In the genomic region with DNA sequence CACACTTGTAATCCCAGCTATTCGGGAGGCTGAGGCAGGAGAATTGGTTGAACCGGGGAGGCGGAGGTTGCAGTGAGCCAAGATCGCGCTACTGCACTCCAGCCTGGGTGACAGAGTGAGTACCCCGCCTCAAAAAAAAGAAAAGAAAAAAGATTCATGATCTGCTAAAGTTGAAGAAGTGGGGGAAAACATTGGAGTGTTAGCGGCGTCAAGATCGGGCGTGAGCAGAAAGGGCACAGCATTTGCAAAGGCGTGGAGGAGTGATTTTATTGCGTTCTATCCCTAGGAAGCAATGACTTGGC, we compare ENCODE assay signal across 1 cellular context.
TF ChIP-seq lines count a peak whose summit lies in the region.

No MANE protein-coding gene starts in this region.

TF ChIP-seq in SK-N-SH, 30 proteins besides CTCF, POLR2A, EP300 and RAD21:
- TF ChIP-seq REST (IDR thresholded peaks at IDR 0.05; ENCODE audit: low read depth, low read length) (no peak), YY1 (IDR thresholded peaks at IDR 0.05; ENCODE audit: low read depth) (no peak), TCF12 (IDR thresholded peaks at IDR 0.05) (no peak), NRF1 (IDR thresholded peaks at IDR 0.05; ENCODE audit: low read depth, low read length) (no peak), TEAD4 (IDR thresholded peaks at IDR 0.05; ENCODE audit: borderline replicate concordance, insufficient read depth) (no peak), GATA2 (CRISPR knock-in tag; IDR thresholded peaks at IDR 0.05) (no peak), MAX (IDR thresholded peaks at IDR 0.05; ENCODE audit: low read depth) (no peak), SIN3A (IDR thresholded peaks at IDR 0.05; ENCODE audit: borderline replicate concordance, low read depth, low read length) (no peak), GABPA (IDR thresholded peaks at IDR 0.05; ENCODE audit: low read depth) (no peak), MEF2A (IDR thresholded peaks at IDR 0.05; ENCODE audit: borderline replicate concordance, low read depth) (no peak), FOXM1 (IDR thresholded peaks at IDR 0.05; ENCODE audit: low read depth) (no peak), MXI1 (IDR thresholded peaks at IDR 0.05; ENCODE audit: low read depth, low read length) (no peak), SMC3 (IDR thresholded peaks at IDR 0.05; ENCODE audit: low read depth, low read length) (no peak), ELF1 (IDR thresholded peaks at IDR 0.05) (no peak), RXRA (IDR thresholded peaks at IDR 0.05; ENCODE audit: borderline replicate concordance, low read depth) (no peak), RCOR1 (IDR thresholded peaks at IDR 0.05; ENCODE audit: low read length) (no peak)
- TF ChIP-seq, protein P1, sequence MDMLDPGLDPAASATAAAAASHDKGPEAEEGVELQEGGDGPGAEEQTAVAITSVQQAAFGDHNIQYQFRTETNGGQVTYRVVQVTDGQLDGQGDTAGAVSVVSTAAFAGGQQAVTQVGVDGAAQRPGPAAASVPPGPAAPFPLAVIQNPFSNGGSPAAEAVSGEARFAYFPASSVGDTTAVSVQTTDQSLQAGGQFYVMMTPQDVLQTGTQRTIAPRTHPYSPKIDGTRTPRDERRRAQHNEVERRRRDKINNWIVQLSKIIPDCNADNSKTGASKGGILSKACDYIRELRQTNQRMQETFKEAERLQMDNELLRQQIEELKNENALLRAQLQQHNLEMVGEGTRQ (IDR thresholded peaks at IDR 0.05; ENCODE audit: borderline replicate concordance, low read depth, low read length), result no peak
- TF ChIP-seq, protein P2, sequence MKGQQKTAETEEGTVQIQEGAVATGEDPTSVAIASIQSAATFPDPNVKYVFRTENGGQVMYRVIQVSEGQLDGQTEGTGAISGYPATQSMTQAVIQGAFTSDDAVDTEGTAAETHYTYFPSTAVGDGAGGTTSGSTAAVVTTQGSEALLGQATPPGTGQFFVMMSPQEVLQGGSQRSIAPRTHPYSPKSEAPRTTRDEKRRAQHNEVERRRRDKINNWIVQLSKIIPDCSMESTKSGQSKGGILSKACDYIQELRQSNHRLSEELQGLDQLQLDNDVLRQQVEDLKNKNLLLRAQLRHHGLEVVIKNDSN (IDR thresholded peaks at IDR 0.05; ENCODE audit: borderline replicate concordance, low read depth), result no peak
